Comparison of ENCODE assay signal across 1 cellular context in the genomic region with DNA sequence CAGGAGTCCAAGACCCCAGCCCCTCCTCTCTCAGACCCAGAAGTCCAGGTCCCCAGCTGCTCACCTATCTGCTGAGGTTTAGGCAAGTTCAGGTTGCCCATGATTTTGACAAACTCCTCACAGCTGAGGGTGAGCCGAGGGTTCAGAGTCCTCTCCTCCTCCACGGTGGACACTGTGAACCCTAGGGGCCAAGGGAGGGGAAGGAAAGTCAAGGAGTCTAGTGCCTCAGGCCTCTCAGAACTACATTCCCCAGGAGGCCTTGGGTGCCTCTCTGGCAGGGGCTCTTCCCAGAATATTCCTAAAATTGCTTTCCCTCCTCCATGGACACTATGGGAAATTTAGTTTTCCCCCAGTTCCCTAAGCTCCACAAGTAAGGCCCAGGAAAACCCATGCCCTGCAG.
A peak's percentile ranks its signal among the peaks of the same experiment; 100 is the strongest.
TF ChIP-seq lines count a peak whose summit lies in the region.

No MANE protein-coding gene starts in this region.

TF ChIP-seq in HEK293, 187 proteins besides CTCF, POLR2A, EP300 and RAD21 (continued from another document):
- TF ChIP-seq, protein P1, sequence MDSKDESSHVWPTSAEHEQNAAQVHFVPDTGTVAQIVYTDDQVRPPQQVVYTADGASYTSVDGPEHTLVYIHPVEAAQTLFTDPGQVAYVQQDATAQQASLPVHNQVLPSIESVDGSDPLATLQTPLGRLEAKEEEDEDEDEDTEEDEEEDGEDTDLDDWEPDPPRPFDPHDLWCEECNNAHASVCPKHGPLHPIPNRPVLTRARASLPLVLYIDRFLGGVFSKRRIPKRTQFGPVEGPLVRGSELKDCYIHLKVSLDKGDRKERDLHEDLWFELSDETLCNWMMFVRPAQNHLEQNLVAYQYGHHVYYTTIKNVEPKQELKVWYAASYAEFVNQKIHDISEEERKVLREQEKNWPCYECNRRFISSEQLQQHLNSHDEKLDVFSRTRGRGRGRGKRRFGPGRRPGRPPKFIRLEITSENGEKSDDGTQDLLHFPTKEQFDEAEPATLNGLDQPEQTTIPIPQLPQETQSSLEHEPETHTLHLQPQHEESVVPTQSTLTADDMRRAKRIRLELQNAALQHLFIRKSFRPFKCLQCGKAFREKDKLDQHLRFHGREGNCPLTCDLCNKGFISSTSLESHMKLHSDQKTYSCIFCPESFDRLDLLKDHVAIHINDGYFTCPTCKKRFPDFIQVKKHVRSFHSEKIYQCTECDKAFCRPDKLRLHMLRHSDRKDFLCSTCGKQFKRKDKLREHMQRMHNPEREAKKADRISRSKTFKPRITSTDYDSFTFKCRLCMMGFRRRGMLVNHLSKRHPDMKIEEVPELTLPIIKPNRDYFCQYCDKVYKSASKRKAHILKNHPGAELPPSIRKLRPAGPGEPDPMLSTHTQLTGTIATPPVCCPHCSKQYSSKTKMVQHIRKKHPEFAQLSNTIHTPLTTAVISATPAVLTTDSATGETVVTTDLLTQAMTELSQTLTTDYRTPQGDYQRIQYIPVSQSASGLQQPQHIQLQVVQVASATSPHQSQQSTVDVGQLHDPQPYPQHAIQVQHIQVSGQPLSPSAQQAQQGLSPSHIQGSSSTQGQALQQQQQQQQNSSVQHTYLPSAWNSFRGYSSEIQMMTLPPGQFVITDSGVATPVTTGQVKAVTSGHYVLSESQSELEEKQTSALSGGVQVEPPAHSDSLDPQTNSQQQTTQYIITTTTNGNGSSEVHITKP (tag by site-specific recombination; IDR thresholded peaks at IDR 0.05) = peak; percentile 15; the same call in 1 of the 2 replicates
- peak; percentile 47; the same call in 1 of the 2 replicates for TF ChIP-seq ZNF341 (tag by site-specific recombination; IDR thresholded peaks at IDR 0.05; ENCODE audit: low read depth)
- 0 out of 2 replicates have a peak, but pooled peaks have one; percentile 36 for TF ChIP-seq ZXDB (tag by site-specific recombination; IDR thresholded peaks at IDR 0.05)
- TF ChIP-seq ZBTB20 (tag by site-specific recombination; IDR thresholded peaks at IDR 0.05) = no peak
- no peak for TF ChIP-seq WT1 (tag by site-specific recombination; IDR thresholded peaks at IDR 0.05)
- TF ChIP-seq, protein P2, sequence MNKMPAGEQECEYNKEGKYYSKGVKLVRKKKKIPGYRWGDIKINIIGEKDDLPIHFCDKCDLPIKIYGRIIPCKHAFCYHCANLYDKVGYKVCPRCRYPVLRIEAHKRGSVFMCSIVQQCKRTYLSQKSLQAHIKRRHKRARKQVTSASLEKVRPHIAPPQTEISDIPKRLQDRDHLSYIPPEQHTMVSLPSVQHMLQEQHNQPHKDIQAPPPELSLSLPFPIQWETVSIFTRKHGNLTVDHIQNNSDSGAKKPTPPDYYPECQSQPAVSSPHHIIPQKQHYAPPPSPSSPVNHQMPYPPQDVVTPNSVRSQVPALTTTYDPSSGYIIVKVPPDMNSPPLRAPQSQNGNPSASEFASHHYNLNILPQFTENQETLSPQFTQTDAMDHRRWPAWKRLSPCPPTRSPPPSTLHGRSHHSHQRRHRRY (tag by site-specific recombination; IDR thresholded peaks at IDR 0.05) = no peak
- TF ChIP-seq IKZF3 (tag by site-specific recombination; IDR thresholded peaks at IDR 0.05) = peak; percentile 67; the same call in 1 of the 2 replicates
